Comparison of ENCODE assay signal across 12 cellular contexts in genomic region chr1:30412241-30413110, GRCh38.
DNase-seq lines count a peak whose midpoint lies in the region; ATAC-seq and TF ChIP-seq lines count a peak whose summit lies in the region.
"Had no signal": no experiment of that assay in that cellular context is flagged by ENCODE, and none has a peak within 500 bp of the region (broad histone marks: within the 10 kb centered on the region; RNA-seq: fewer than 3 reads in every experiment).

No MANE protein-coding gene starts in this region.

- no peaks in the 10 kb centered on the region for H3K27me3 Mint-ChIP-seq in activated naive CD8-positive, alpha-beta T cell treated with anti-CD3 and anti-CD28 coated beads, Interleukin-2, amount 10 ng/mL, durations not matched to agents 7 days and 5 days
- peaks cover 16% of the 10 kb centered on the region for H3K27me3 Mint-ChIP-seq in activated naive CD8-positive, alpha-beta T cell treated with anti-CD3 and anti-CD28 coated beads, Interleukin-2, amount 50 U/mL, for 24 hours
- no peaks in the 10 kb centered on the region for H3K27me3 Mint-ChIP-seq in activated T-helper 2 cell treated with anti-CD3 and anti-CD28 coated beads, Interferon-gamma antibody, Interleukin-2, Interleukin-4, amounts not matched to agents 10 μg/mL and 5 μg/mL and 100 μg/mL, durations not matched to agents 14 hours and 24 hours and 36 hours (ENCODE audit: low read depth)
- H3K27me3 Mint-ChIP-seq in chondrocyte (ENCODE audit: low read depth): peaks cover 19% of the 10 kb centered on the region

- H3K4me3 Mint-ChIP-seq in activated naive CD8-positive, alpha-beta T cell treated with anti-CD3 and anti-CD28 coated beads, Interleukin-2, amount 10 ng/mL, durations not matched to agents 7 days and 5 days: no peak overlapping the region
- no peak overlapping the region for H3K4me3 Mint-ChIP-seq in activated naive CD8-positive, alpha-beta T cell treated with anti-CD3 and anti-CD28 coated beads, Interleukin-2, amount 50 U/mL, for 24 hours
- H3K4me3 Mint-ChIP-seq in activated T-helper 2 cell treated with anti-CD3 and anti-CD28 coated beads, Interferon-gamma antibody, Interleukin-2, Interleukin-4, amounts not matched to agents 10 μg/mL and 5 μg/mL and 100 μg/mL, durations not matched to agents 14 hours and 24 hours and 36 hours (ENCODE audit: low read depth): no peak overlapping the region
- H3K4me3 Mint-ChIP-seq in chondrocyte (ENCODE audit: unreplicated experiment): no peak overlapping the region
- H3K4me3 Mint-ChIP-seq: T-helper 17 cell had no signal

- H3K27ac ChIP-seq in lung (ENCODE audit: low read depth in 1 of 2, low read length in 1 of 2): no peak overlapping the region
- H3K27ac ChIP-seq: ascending aorta, thyroid gland had no signal

- no peaks in the 10 kb centered on the region for H3K36me3 Mint-ChIP-seq in activated naive CD8-positive, alpha-beta T cell treated with anti-CD3 and anti-CD28 coated beads, Interleukin-2, amount 10 ng/mL, durations not matched to agents 7 days and 5 days
- H3K36me3 Mint-ChIP-seq in activated naive CD8-positive, alpha-beta T cell treated with anti-CD3 and anti-CD28 coated beads, Interleukin-2, amount 50 U/mL, for 24 hours (ENCODE audit: low read depth): no peaks in the 10 kb centered on the region
- no peaks in the 10 kb centered on the region for H3K36me3 Mint-ChIP-seq in activated T-helper 2 cell treated with anti-CD3 and anti-CD28 coated beads, Interferon-gamma antibody, Interleukin-2, Interleukin-4, amounts not matched to agents 10 μg/mL and 5 μg/mL and 100 μg/mL, durations not matched to agents 14 hours and 24 hours and 36 hours (ENCODE audit: low read depth)
- H3K36me3 Mint-ChIP-seq in chondrocyte (ENCODE audit: low read depth): no peaks in the 10 kb centered on the region

- DNase-seq in activated naive CD8-positive, alpha-beta T cell treated with anti-CD3 and anti-CD28 coated beads, Interleukin-2, amount 10 ng/mL, durations not matched to agents 7 days and 5 days: peak; percentile 10
- DNase-seq in activated naive CD8-positive, alpha-beta T cell treated with anti-CD3 and anti-CD28 coated beads, Interleukin-2, amount 50 U/mL, for 24 hours: no peak
- DNase-seq in activated T-helper 2 cell treated with anti-CD3 and anti-CD28 coated beads, Interferon-gamma antibody, Interleukin-2, Interleukin-4, amounts not matched to agents 10 μg/mL and 5 μg/mL and 100 μg/mL, durations not matched to agents 14 hours and 24 hours and 36 hours (ENCODE audit: low spot score): peak; percentile 3
- DNase-seq in lung (ENCODE audit: low spot score) (peak; percentile 22), chondrocyte (ENCODE audit: low spot score) (no peak), NCI-H69 (lab: John Stamatoyannopoulos, UW) (no peak), amniotic stem cell (lab: John Stamatoyannopoulos, UW) (no peak)
- DNase-seq: NCI-H187, T-helper 17 cell, thyroid gland had no signal

- no peaks in the 10 kb centered on the region for H3K36me3 ChIP-seq in lung (ENCODE audit: control insufficient read depth in 2 of 2, insufficient read depth in 2 of 2, low read length in 2 of 2)
- H3K36me3 ChIP-seq: ascending aorta, thyroid gland had no signal

- H3K4me1 ChIP-seq in lung (ENCODE audit: control insufficient read depth in 2 of 2, insufficient read depth in 2 of 2, low read length in 2 of 2): no peaks in the 10 kb centered on the region
- H3K4me1 ChIP-seq: ascending aorta, thyroid gland had no signal

- H3K27me3 ChIP-seq in lung (ENCODE audit: control insufficient read depth, insufficient read depth): no peaks in the 10 kb centered on the region
- H3K27me3 ChIP-seq: ascending aorta, thyroid gland had no signal

- no peak overlapping the region for H3K27ac Mint-ChIP-seq in activated naive CD8-positive, alpha-beta T cell treated with anti-CD3 and anti-CD28 coated beads, Interleukin-2, amount 10 ng/mL, durations not matched to agents 7 days and 5 days
- no peak overlapping the region for H3K27ac Mint-ChIP-seq in activated naive CD8-positive, alpha-beta T cell treated with anti-CD3 and anti-CD28 coated beads, Interleukin-2, amount 50 U/mL, for 24 hours
- H3K27ac Mint-ChIP-seq in activated T-helper 2 cell treated with anti-CD3 and anti-CD28 coated beads, Interferon-gamma antibody, Interleukin-2, Interleukin-4, amounts not matched to agents 10 μg/mL and 5 μg/mL and 100 μg/mL, durations not matched to agents 14 hours and 24 hours and 36 hours: no peak overlapping the region
- no peak overlapping the region for H3K27ac Mint-ChIP-seq in chondrocyte (ENCODE audit: unreplicated experiment)
- H3K27ac Mint-ChIP-seq: T-helper 17 cell had no signal

- H3K9me3 ChIP-seq in lung (ENCODE audit: control insufficient read depth in 2 of 2, insufficient read depth in 1 of 2, low read length in 1 of 2): peaks cover 0 to 2% of the 10 kb centered on the region in 2 donors
- H3K9me3 ChIP-seq: ascending aorta, thyroid gland had no signal

- intact Hi-C loops in activated T-helper 2 cell treated with anti-CD3 and anti-CD28 coated beads, Interferon-gamma antibody, Interleukin-2, Interleukin-4, amounts not matched to agents 10 μg/mL and 5 μg/mL and 100 μg/mL, durations not matched to agents 14 hours and 24 hours and 36 hours (cut with micrococcal nuclease): no loop called here

- 60 to 75% methylated on average over 13 of the region's 13 CpGs for WGBS in lung, 2 donors

- POLR2A ChIA-PET in activated naive CD8-positive, alpha-beta T cell treated with anti-CD3 and anti-CD28 coated beads, Interleukin-2, amount 10 ng/mL, durations not matched to agents 7 days and 5 days (lab: Charles Lee): no interaction called here

- TF ChIP-seq CTCF in lung (IDR thresholded peaks at IDR 0.05; ENCODE audit: control extremely low read depth, extremely low read depth) (no peak), chondrocyte (IDR thresholded peaks at IDR 0.05) (no peak)

- ATAC-seq in activated naive CD8-positive, alpha-beta T cell treated with anti-CD3 and anti-CD28 coated beads, Interleukin-2, amount 10 ng/mL, durations not matched to agents 7 days and 5 days (ENCODE audit: low read depth): no peak
- no peak for ATAC-seq in activated naive CD8-positive, alpha-beta T cell treated with anti-CD3 and anti-CD28 coated beads, Interleukin-2, amount 50 U/mL, for 24 hours
- no peak for ATAC-seq in lung (ENCODE audit: insufficient read depth, low FRiP score)
- no peak for ATAC-seq in GM21825 (IDR thresholded peaks at IDR 0.05; ENCODE audit: unreplicated experiment)
- ATAC-seq: T-helper 17 cell had no signal

- no peaks in the 10 kb centered on the region for H3K4me1 Mint-ChIP-seq in activated naive CD8-positive, alpha-beta T cell treated with anti-CD3 and anti-CD28 coated beads, Interleukin-2, amount 10 ng/mL, durations not matched to agents 7 days and 5 days
- no peaks in the 10 kb centered on the region for H3K4me1 Mint-ChIP-seq in activated naive CD8-positive, alpha-beta T cell treated with anti-CD3 and anti-CD28 coated beads, Interleukin-2, amount 50 U/mL, for 24 hours
- no peaks in the 10 kb centered on the region for H3K4me1 Mint-ChIP-seq in activated T-helper 2 cell treated with anti-CD3 and anti-CD28 coated beads, Interferon-gamma antibody, Interleukin-2, Interleukin-4, amounts not matched to agents 10 μg/mL and 5 μg/mL and 100 μg/mL, durations not matched to agents 14 hours and 24 hours and 36 hours (ENCODE audit: low read depth)
- H3K4me1 Mint-ChIP-seq in chondrocyte (ENCODE audit: low read depth): no peaks in the 10 kb centered on the region

- H3K9me3 Mint-ChIP-seq in activated naive CD8-positive, alpha-beta T cell treated with anti-CD3 and anti-CD28 coated beads, Interleukin-2, amount 10 ng/mL, durations not matched to agents 7 days and 5 days: no peaks in the 10 kb centered on the region
- no peaks in the 10 kb centered on the region for H3K9me3 Mint-ChIP-seq in activated naive CD8-positive, alpha-beta T cell treated with anti-CD3 and anti-CD28 coated beads, Interleukin-2, amount 50 U/mL, for 24 hours
- no peaks in the 10 kb centered on the region for H3K9me3 Mint-ChIP-seq in activated T-helper 2 cell treated with anti-CD3 and anti-CD28 coated beads, Interferon-gamma antibody, Interleukin-2, Interleukin-4, amounts not matched to agents 10 μg/mL and 5 μg/mL and 100 μg/mL, durations not matched to agents 14 hours and 24 hours and 36 hours
- no peaks in the 10 kb centered on the region for H3K9me3 Mint-ChIP-seq in chondrocyte (ENCODE audit: low read depth)

- no peak overlapping the region for H3K4me3 ChIP-seq in lung
- H3K4me3 ChIP-seq: ascending aorta, thyroid gland had no signal

Comparison
In these comparisons a context has a peak if more than half of its experiments do, and no peak if none do; other contexts are left out.
1. DNase-seq: peak in activated naive CD8-positive, alpha-beta T cell treated with anti-CD3 and anti-CD28 coated beads, Interleukin-2, amount 10 ng/mL, durations not matched to agents 7 days and 5 days (single experiment), activated T-helper 2 cell treated with anti-CD3 and anti-CD28 coated beads, Interferon-gamma antibody, Interleukin-2, Interleukin-4, amounts not matched to agents 10 μg/mL and 5 μg/mL and 100 μg/mL, durations not matched to agents 14 hours and 24 hours and 36 hours (single experiment) and lung (single experiment); none in activated naive CD8-positive, alpha-beta T cell treated with anti-CD3 and anti-CD28 coated beads, Interleukin-2, amount 50 U/mL, for 24 hours (single experiment), chondrocyte (single experiment), NCI-H69 (single experiment) and amniotic stem cell (single experiment).